In the genomic region with DNA sequence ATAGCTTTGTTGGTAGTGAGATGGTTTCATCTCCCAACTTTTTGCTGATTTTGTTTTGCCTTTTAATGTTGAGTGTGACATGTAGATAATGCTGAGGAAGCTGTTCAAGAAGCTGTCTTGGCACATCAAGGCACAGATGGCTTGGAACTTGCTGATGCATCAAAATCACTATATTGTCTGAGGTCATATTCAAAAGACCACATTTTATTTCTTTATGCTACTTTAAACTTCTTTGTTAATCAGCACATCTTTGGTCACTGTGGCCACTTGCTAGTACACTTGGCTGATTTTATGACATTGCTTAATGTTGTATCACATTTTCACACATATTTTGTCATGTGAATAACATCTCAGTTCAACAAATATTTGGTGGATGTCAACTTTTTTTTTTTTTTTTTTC, we compare ENCODE assay signal across 19 cellular contexts.
DNase-seq lines count a peak whose midpoint lies in the region; ATAC-seq, FAIRE-seq and TF ChIP-seq lines count a peak whose summit lies in the region.
"Had no signal": no experiment of that assay in that cellular context is flagged by ENCODE, and none has a peak within 500 bp of the region (broad histone marks: within the 10 kb centered on the region; RNA-seq: fewer than 3 reads in every experiment).

No MANE protein-coding gene starts in this region.

- no peaks in the 10 kb centered on the region for H3K79me2 ChIP-seq in parathyroid adenoma

- dilution Hi-C loops in IMR-90 (cut with HindIII; ENCODE audit: low sequenced_read_pairs, unreplicated experiment), result no loop called here

- H2BK120ac ChIP-seq in IMR-90 (ENCODE audit: low read depth, low read length), result no peak overlapping the region

- H3K4me2 ChIP-seq in IMR-90 (ENCODE audit: low read depth, low read length), result no peak overlapping the region
- no peak overlapping the region for H3K4me2 ChIP-seq in parathyroid adenoma (ENCODE audit: low read length)

- peak overlapping the region; percentile 55; the same call in 1 of the 2 replicates for H3K18ac ChIP-seq in IMR-90 (ENCODE audit: low read depth, low read length)

- H2AK5ac ChIP-seq in IMR-90 (ENCODE audit: low read depth, low read length), result peak overlapping the region; percentile 48; the same call in 1 of the 2 replicates

- peak; percentile 31 for FAIRE-seq in endometrium (lab: Jason Lieb, UNC)
- FAIRE-seq: GM12878 had no signal

- H3K27me3 ChIP-seq in IMR-90 (ENCODE audit: control insufficient read depth, insufficient read depth, low read length) (no peaks in the 10 kb centered on the region), parathyroid adenoma (ENCODE audit: control insufficient read depth, insufficient read depth, low read length) (no peaks in the 10 kb centered on the region)
- H3K27me3 ChIP-seq: BLaER1 treated with 17β-estradiol and CSF1 and Interleukin-3, amounts not matched to agents 10 nM and 100 nM; Peyer's patch had no signal

- peak overlapping the region; percentile 71; the same call in 1 of the 2 replicates for H2BK20ac ChIP-seq in IMR-90 (ENCODE audit: low read depth, low read length)

- no TSS peak for BruUV-seq in IMR-90 (replicated peaks; lab: Mats Ljungman, UMichigan)

- H3K9me3 ChIP-seq in IMR-90 (ENCODE audit: control insufficient read depth, insufficient read depth, low read length), result no peaks in the 10 kb centered on the region
- no peaks in the 10 kb centered on the region for H3K9me3 ChIP-seq in parathyroid adenoma (ENCODE audit: control insufficient read depth, low read length)
- H3K9me3 ChIP-seq: BLaER1 treated with 17β-estradiol and CSF1 and Interleukin-3, amounts not matched to agents 10 nM and 100 nM; Peyer's patch had no signal

- H3K4me1 ChIP-seq in IMR-90 (ENCODE audit: control insufficient read depth, insufficient read depth, low read length) (peaks cover 21% of the 10 kb centered on the region), parathyroid adenoma (peaks cover 8% of the 10 kb centered on the region)
- H3K4me1 ChIP-seq: Peyer's patch had no signal

- TF ChIP-seq POLR2A in IMR-90 (IDR thresholded peaks at IDR 0.05; ENCODE audit: low read depth, low read length), result no peak

- no peak for TF ChIP-seq CTCF in AG10803 (conservative IDR thresholded peaks at IDR 0.05; ENCODE audit: low read length)
- no peak for TF ChIP-seq CTCF in IMR-90 (conservative IDR thresholded peaks at IDR 0.05; ENCODE audit: low read depth, low read length)
- no peak for TF ChIP-seq CTCF in parathyroid adenoma (IDR thresholded peaks at IDR 0.05)

- no peak overlapping the region for H3K4me3 ChIP-seq in AG10803 (ENCODE audit: low read length)
- no peak overlapping the region for H3K4me3 ChIP-seq in IMR-90 (ENCODE audit: insufficient read depth, low read depth, low read length)
- no peak overlapping the region for H3K4me3 ChIP-seq in parathyroid adenoma (ENCODE audit: low read depth, low read length)
- H3K4me3 ChIP-seq: BLaER1 treated with 17β-estradiol and CSF1 and Interleukin-3, amounts not matched to agents 10 nM and 100 nM; GM12878; Peyer's patch had no signal

- no peaks in the 10 kb centered on the region; the same call in 1 of the 2 replicates for H3K36me3 ChIP-seq in IMR-90 (ENCODE audit: control insufficient read depth, insufficient read depth, low read length)
- H3K36me3 ChIP-seq in parathyroid adenoma (ENCODE audit: control insufficient read depth, insufficient read depth, low read length), result no peaks in the 10 kb centered on the region
- H3K36me3 ChIP-seq: BLaER1 treated with 17β-estradiol and CSF1 and Interleukin-3, amounts not matched to agents 10 nM and 100 nM; Peyer's patch had no signal

- H4K8ac ChIP-seq in IMR-90 (ENCODE audit: low read depth in 2 of 2, low read length in 2 of 2), result peak overlapping the region in 1 of 2 experiments; percentile 4; a peak in 1 of 4 replicates

- no peak overlapping the region for H4K91ac ChIP-seq in IMR-90 (ENCODE audit: insufficient read depth, low read depth, low read length)

- H3K56ac ChIP-seq in IMR-90 (ENCODE audit: extremely low read depth, insufficient read depth, low read length), result no peak overlapping the region

- peak overlapping the region; percentile 72 for H3K23ac ChIP-seq in IMR-90 (ENCODE audit: low read depth, low read length)

- no peaks in the 10 kb centered on the region for H4K20me1 ChIP-seq in IMR-90 (ENCODE audit: insufficient read depth, low read length)
- H4K20me1 ChIP-seq: BLaER1 treated with 17β-estradiol and CSF1 and Interleukin-3, amounts not matched to agents 10 nM and 100 nM had no signal

- H2AK9ac ChIP-seq in IMR-90 (replicated peaks; ENCODE audit: low read depth, low read length, poor library complexity), result no peak overlapping the region

- peak overlapping the region; percentile 69; the same call in 1 of the 3 replicates for H2BK15ac ChIP-seq in IMR-90 (ENCODE audit: low read depth, low read length)

- ATAC-seq in IMR-90 (ENCODE audit: low read depth), result no peak
- no peak for ATAC-seq in HG02678 (IDR thresholded peaks at IDR 0.05; ENCODE audit: unreplicated experiment)
- ATAC-seq in HG02981 (IDR thresholded peaks at IDR 0.05; ENCODE audit: unreplicated experiment), result no peak
- no peak for ATAC-seq in HG02870 (IDR thresholded peaks at IDR 0.05; ENCODE audit: unreplicated experiment)
- ATAC-seq: GM12878, HCT116 had no signal

- no peak for TF ChIP-seq RAD21 in IMR-90 (IDR thresholded peaks at IDR 0.05; ENCODE audit: low read length)

- intact Hi-C loops in IMR-90 (cut with micrococcal nuclease), result loop anchor here (5.0 kb wide), 1 partner anchor 99 kb away; no protein-coding TSS in a partner anchor

- CTCF ChIA-PET in IMR-90 (lab: Yijun Ruan, JAX), result interaction anchor here (0.8 to 1.3 kb wide), 2 partner anchors 10 to 20 kb away, joined by 3 read pairs; no protein-coding TSS in a partner anchor

- peaks cover 14% of the 10 kb centered on the region for H3K9me1 ChIP-seq in IMR-90 (ENCODE audit: insufficient read depth, low read length)

- in situ Hi-C loops in IMR-90 (cut with MboI; ENCODE audit: low sequenced_read_pairs), result no loop called here

- H3K9ac ChIP-seq in IMR-90 (ENCODE audit: low read depth, low read length), result no peak overlapping the region
- no peak overlapping the region for H3K9ac ChIP-seq in parathyroid adenoma
- H3K9ac ChIP-seq: BLaER1 treated with 17β-estradiol and CSF1 and Interleukin-3, amounts not matched to agents 10 nM and 100 nM had no signal

- H3K27ac ChIP-seq in IMR-90 (ENCODE audit: insufficient read depth, low read length), result no peak overlapping the region
- H3K27ac ChIP-seq in parathyroid adenoma, result peak overlapping the region; percentile 8
- H3K27ac ChIP-seq: BLaER1 treated with 17β-estradiol and CSF1 and Interleukin-3, amounts not matched to agents 10 nM and 100 nM; Peyer's patch had no signal

- peak overlapping the region; percentile 42; the same call in 1 of the 2 replicates for H3K4ac ChIP-seq in IMR-90 (ENCODE audit: low read depth, low read length)

- H2BK5ac ChIP-seq in IMR-90 (ENCODE audit: low read depth, low read length, poor library complexity, severe bottlenecking), result peak overlapping the region; percentile 27

- no peak overlapping the region for H2AFZ ChIP-seq in IMR-90 (replicated peaks; ENCODE audit: low read length, poor library complexity)
- H2AFZ ChIP-seq in parathyroid adenoma, result peak overlapping the region; percentile 2

- POLR2A ChIA-PET in IMR-90 (lab: Charles Lee; ENCODE audit: unreplicated experiment), result no interaction called here

- DNase-seq in AG10803 (ENCODE audit: low read depth) (peak; percentile 67), IMR-90 (no peak), NCI-H187 treated with DMSO at 0.1 percent for 48 hours (lab: John Stamatoyannopoulos, UW) (no peak)
- DNase-seq: DMS153, Kasumi-1, NCI-H1417, NCI-H2029, NCI-H2171 treated with DMSO at 0.1 percent for 48 hours, NCI-H510A treated with DMSO at 0.1 percent for 48 hours, Peyer's patch, SIG-M5 had no signal

- no peak overlapping the region; the same call in 1 of the 2 replicates for H4K5ac ChIP-seq in IMR-90 (ENCODE audit: low read depth, low read length)

- H3K14ac ChIP-seq in IMR-90 (replicated peaks; ENCODE audit: low read depth, low read length), result peak overlapping the region; percentile 69

- peaks cover 35 to 69% of the 10 kb centered on the region in 2 experiments for H3K79me1 ChIP-seq in IMR-90 (ENCODE audit: low read depth in 1 of 2, low read length in 2 of 2)

TF ChIP-seq in IMR-90, 13 proteins besides CTCF, POLR2A, EP300 and RAD21:
- TF ChIP-seq MAFK (IDR thresholded peaks at IDR 0.05; ENCODE audit: low read depth, low read length), result peak; percentile 85
- TF ChIP-seq BHLHE40 (IDR thresholded peaks at IDR 0.05; ENCODE audit: low read depth, low read length), result no peak
